ENCODE assay signal across 8 cellular contexts in the genomic region with DNA sequence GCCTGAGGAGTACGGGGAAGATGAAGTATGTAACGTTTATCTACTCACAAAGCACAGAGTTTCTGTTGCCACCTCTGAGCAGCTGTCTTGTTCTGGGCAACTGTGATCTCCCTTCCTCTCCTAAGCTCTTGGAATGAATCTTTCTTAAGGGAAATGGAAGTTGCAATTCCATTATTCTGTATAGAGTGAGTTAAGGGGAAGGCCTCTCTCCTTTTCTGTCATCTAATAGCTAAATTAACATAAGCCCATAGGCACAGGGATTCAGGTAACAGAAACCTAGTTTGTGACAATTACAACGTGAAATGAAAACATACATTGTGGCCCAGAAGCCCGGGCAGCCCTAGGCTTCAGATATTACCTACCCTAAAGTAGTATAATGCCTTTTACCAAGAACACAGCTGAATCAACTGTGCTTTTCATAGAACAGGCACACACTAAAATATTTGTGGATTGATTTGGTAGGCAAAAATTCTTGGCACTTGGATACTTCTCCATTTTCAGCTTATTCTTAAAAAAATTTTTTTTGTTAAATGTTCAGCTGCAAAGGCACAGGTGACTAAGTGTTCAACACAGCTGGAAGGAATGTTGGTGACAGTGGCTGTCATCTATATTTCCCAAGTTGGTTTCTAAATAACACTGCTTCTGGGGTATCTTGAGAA. TPM values are rescaled to one million over a fixed set of nuclear protein-coding genes. Genes with fewer than 3 reads are reported as not detected.
DNase-seq lines count a peak whose midpoint lies in the region; ATAC-seq, FAIRE-seq and TF ChIP-seq lines count a peak whose summit lies in the region.
"Had no signal": no experiment of that assay in that cellular context is flagged by ENCODE, and none has a peak within 500 bp of the region (broad histone marks: within the 10 kb centered on the region; RNA-seq: fewer than 3 reads in every experiment).

No MANE protein-coding gene starts in this region.

- WGBS in esophagus squamous epithelium, 2 donors: 53 to 60% methylated on average over 4 of the region's 4 CpGs

- no peaks in the 10 kb centered on the region for H3K36me3 Mint-ChIP-seq in stimulated activated memory B cell treated with anti-CD40 and anti-IgM and Interleukin-4, amounts not matched to agents 10 μg/mL and 1 μg/mL and 100 μg/mL, for 72 hours

- no peak for TF ChIP-seq CTCF in esophagus squamous epithelium (IDR thresholded peaks at IDR 0.05)

- H3K27ac Mint-ChIP-seq in stimulated activated memory B cell treated with anti-CD40 and anti-IgM and Interleukin-4, amounts not matched to agents 10 μg/mL and 1 μg/mL and 100 μg/mL, for 72 hours: peak overlapping the region; percentile 93

- H3K4me1 Mint-ChIP-seq in stimulated activated memory B cell treated with anti-CD40 and anti-IgM and Interleukin-4, amounts not matched to agents 10 μg/mL and 1 μg/mL and 100 μg/mL, for 72 hours: peaks cover 83% of the 10 kb centered on the region

- DNase-seq in SK-N-MC (ENCODE audit: low read depth, low spot score): no peak
- DNase-seq in esophagus squamous epithelium (lab: John Stamatoyannopoulos, UW): no peak
- no peak for DNase-seq in middle frontal gyrus (ENCODE audit: extremely low spot score, low spot score)
- DNase-seq in RCC 7860 (ENCODE audit: low spot score): no peak

- H3K9me3 ChIP-seq in SK-N-MC (ENCODE audit: low read depth, low read length): no peaks in the 10 kb centered on the region
- no peaks in the 10 kb centered on the region for H3K9me3 ChIP-seq in esophagus squamous epithelium

- H3K27ac ChIP-seq in SK-N-MC: 0 out of 2 replicates have a peak overlapping the region, but pooled peaks have one; percentile 9
- peak overlapping the region; percentile 85 to 100 (median 95) for H3K27ac ChIP-seq in esophagus squamous epithelium

- TF ChIP-seq POLR2A in esophagus squamous epithelium (IDR thresholded peaks at IDR 0.05): no peak

- H3K27me3 Mint-ChIP-seq in stimulated activated memory B cell treated with anti-CD40 and anti-IgM and Interleukin-4, amounts not matched to agents 10 μg/mL and 1 μg/mL and 100 μg/mL, for 72 hours: no peaks in the 10 kb centered on the region

- FAIRE-seq in RCC 7860 (lab: Jason Lieb, UNC): no peak
- FAIRE-seq: islet of Langerhans had no signal

- peaks cover 35 to 79% (median 60%) of the 10 kb centered on the region in 3 donors for H3K4me1 ChIP-seq in esophagus squamous epithelium

- ATAC-seq in GM19372 (IDR thresholded peaks at IDR 0.05; ENCODE audit: low read depth, unreplicated experiment): peak; percentile 0
- no peak for ATAC-seq in stimulated activated memory B cell treated with anti-CD40 and anti-IgM and Interleukin-4, amounts not matched to agents 10 μg/mL and 1 μg/mL and 100 μg/mL, for 72 hours
- no peak for ATAC-seq in GM18867 (IDR thresholded peaks at IDR 0.05; ENCODE audit: unreplicated experiment)

- H3K36me3 ChIP-seq in SK-N-MC (ENCODE audit: insufficient read depth, low read length): no peaks in the 10 kb centered on the region
- no peaks in the 10 kb centered on the region for H3K36me3 ChIP-seq in esophagus squamous epithelium

- intact Hi-C loops in esophagus squamous epithelium (cut with DNase I): no loop called here

- H3K4me3 ChIP-seq in SK-N-MC: no peak overlapping the region
- H3K4me3 ChIP-seq in esophagus squamous epithelium: no peak overlapping the region

- H3K9ac ChIP-seq in SK-N-MC (ENCODE audit: insufficient read length): no peak overlapping the region

- no peaks in the 10 kb centered on the region for H3K27me3 ChIP-seq in esophagus squamous epithelium

- H3K9me3 Mint-ChIP-seq in stimulated activated memory B cell treated with anti-CD40 and anti-IgM and Interleukin-4, amounts not matched to agents 10 μg/mL and 1 μg/mL and 100 μg/mL, for 72 hours: no peaks in the 10 kb centered on the region

- H3K4me3 Mint-ChIP-seq in stimulated activated memory B cell treated with anti-CD40 and anti-IgM and Interleukin-4, amounts not matched to agents 10 μg/mL and 1 μg/mL and 100 μg/mL, for 72 hours: peak overlapping the region; percentile 53

RNA-seq across cellular contexts. Expression of a gene that starts 3.8 kb away (rescaled TPM):
- 100 to 1,000 TPM in 3 of 4 donors, 10 to 100 TPM in 1; 68.3 to 299 (median 171) TPM for total RNA-seq in esophagus squamous epithelium

RNA-seq across cellular contexts. Expression of a gene that starts 51.0 kb away (rescaled TPM):
- 10 to 100 TPM in 3 of 4 donors, 1 to 10 TPM in 1; 7.8 to 16.8 (median 12.4) TPM for total RNA-seq in esophagus squamous epithelium

RNA-seq across cellular contexts. Expression of a gene that starts 51.5 kb away (rescaled TPM):
- total RNA-seq in esophagus squamous epithelium: 10 to 100 TPM; 24.8 to 59.5 (median 43.0) TPM
